2 cellular contexts compared by ENCODE assay signal in genomic region chr10:6393168-6393567, GRCh38.
TF ChIP-seq lines count a peak whose summit lies in the region.

No MANE protein-coding gene starts in this region.

TF ChIP-seq in HepG2, 621 proteins besides CTCF, POLR2A, EP300 and RAD21 (continued from another document):
- TF ChIP-seq ZBTB40 (IDR thresholded peaks at IDR 0.05) (no peak), ZBTB40 (CRISPR knock-in tag; IDR thresholded peaks at IDR 0.05) (peak; percentile 55; the same call in 1 of the 2 replicates)

TF ChIP-seq in K562, 482 proteins besides CTCF, POLR2A, EP300 and RAD21:
- TF ChIP-seq ZBTB40 (IDR thresholded peaks at IDR 0.05) (peak; percentile 92), ZBTB40 (CRISPR knock-in tag; IDR thresholded peaks at IDR 0.05) (0 out of 2 replicates have a peak, but pooled peaks have one; percentile 49), ZNF830 (CRISPR knock-in tag; IDR thresholded peaks at IDR 0.05) (no peak)
